Comparison of ENCODE assay signal across 1 cellular context in genomic region chr9:128870941-128871265, GRCh38. TPM values are rescaled to one million over a fixed set of nuclear protein-coding genes. Genes with fewer than 3 reads are reported as not detected.
"Had no signal": no experiment of that assay in that cellular context is flagged by ENCODE, and none has a peak within 500 bp of the region (broad histone marks: within the 10 kb centered on the region; RNA-seq: fewer than 3 reads in every experiment).

No MANE protein-coding gene starts in this region.

RNA-seq across cellular contexts. Expression of gene PHYHD1, which starts 49.9 kb away (rescaled TPM):
- total RNA-seq: activated CD8-positive, alpha-beta memory T cell treated with anti-CD3 and anti-CD28 coated beads for 36 hours had no signal
